Comparison of ENCODE assay signal across 8 cellular contexts in genomic region chr11:44632466-44633123, GRCh38.
A peak's percentile ranks its signal among the peaks of the same experiment; 100 is the strongest.
DNase-seq lines count a peak whose midpoint lies in the region; ATAC-seq and TF ChIP-seq lines count a peak whose summit lies in the region.

No MANE protein-coding gene starts in this region.

- POLR2A ChIA-PET in HCT116 (lab: Charles Lee), result no interaction called here

- no peak overlapping the region for H3K27ac ChIP-seq in HCT116 (ENCODE audit: low read depth, low read length)
- no peak overlapping the region for H3K27ac ChIP-seq in spleen

- peak; percentile 39 for DNase-seq in AG08396 (ENCODE audit: low spot score)
- peak; percentile 45 for DNase-seq in HCT116 (ENCODE audit: low read depth, low spot score)
- peak; percentile 45 for DNase-seq in activated CD8-positive, alpha-beta memory T cell treated with anti-CD3 and anti-CD28 coated beads, Interleukin-2, amount 10 ng/mL, durations not matched to agents 7 days and 5 days
- peak; percentile 73 for DNase-seq in cardiac septum (ENCODE audit: low spot score)
- DNase-seq in spleen, result peak; percentile 80
- no peak for DNase-seq in NCI-H1092 treated with DMSO at 0.1 percent for 48 hours (lab: John Stamatoyannopoulos, UW)

- CTCF ChIA-PET in HCT116 (lab: Charles Lee), result interaction anchor here (1.1 to 2.3 kb wide), 4 partner anchors 15 to 266 kb away, joined by 3 to 6 read pairs (median 4); no protein-coding TSS in a partner anchor
- CTCF ChIA-PET in activated CD8-positive, alpha-beta memory T cell treated with anti-CD3 and anti-CD28 coated beads, Interleukin-2, amount 10 ng/mL, durations not matched to agents 7 days and 5 days (lab: Charles Lee), result interaction anchor here (0.8 to 2.9 kb wide), 6 partner anchors 11 to 279 kb away, joined by 3 to 10 read pairs (median 5); no protein-coding TSS in a partner anchor

- TF ChIP-seq CTCF in HCT116 (IDR thresholded peaks at IDR 0.05 in 2 of 3, conservative IDR thresholded peaks at IDR 0.05 in 1 of 3; ENCODE audit: borderline replicate concordance in 1 of 3, insufficient read depth in 1 of 3, low read depth in 2 of 3, low read length in 2 of 3), result peak; percentile 48 to 72 (median 62); a peak in 5 of 6 replicates
- peak in 8 of 11 experiments; percentile 14 to 60 (median 41) for TF ChIP-seq CTCF in spleen (IDR thresholded peaks at IDR 0.05 in 8 of 11, conservative IDR thresholded peaks at IDR 0.05 in 3 of 11)

- H3K79me2 ChIP-seq in HCT116 (ENCODE audit: insufficient read depth, low read length), result no peaks in the 10 kb centered on the region

- TF ChIP-seq RAD21 in HCT116 (IDR thresholded peaks at IDR 0.05; ENCODE audit: low read depth), result peak; percentile 30; the same call in 1 of the 2 replicates

- no peaks in the 10 kb centered on the region for H3K9me3 ChIP-seq in HCT116 (ENCODE audit: control insufficient read depth in 1 of 2, insufficient read depth in 1 of 2, low read depth in 1 of 2, low read length in 2 of 2)
- H3K9me3 ChIP-seq in spleen, result no peaks in the 10 kb centered on the region

- H3K27me3 Mint-ChIP-seq in activated CD8-positive, alpha-beta memory T cell treated with anti-CD3 and anti-CD28 coated beads, Interleukin-2, amount 10 ng/mL, durations not matched to agents 7 days and 5 days, result peaks cover 24% of the 10 kb centered on the region

- BruUV-seq in HCT116 (replicated peaks; lab: Mats Ljungman, UMichigan), result no TSS peak

- intact Hi-C loops in HCT116 (cut with micrococcal nuclease), result loop anchor here (5.0 kb wide), 1 partner anchor 95 kb away; the partner anchor contains the start of gene TSPAN18
- intact Hi-C loops in cardiac septum (cut with DNase I), result loop anchor here (2.0 to 5.0 kb wide), 2 partner anchors 70 to 94 kb away; partner anchors contain the start of gene TSPAN18
- intact Hi-C loops in spleen (cut with DNase I; ENCODE audit: low total_unique reads), result no loop called here

- H3K4me3 Mint-ChIP-seq in activated CD8-positive, alpha-beta memory T cell treated with anti-CD3 and anti-CD28 coated beads, Interleukin-2, amount 10 ng/mL, durations not matched to agents 7 days and 5 days, result no peak overlapping the region

- H3K4me2 ChIP-seq in HCT116 (ENCODE audit: low read length), result peak overlapping the region; percentile 19; the same call in 1 of the 2 replicates

- H3K36me3 ChIP-seq in HCT116 (ENCODE audit: control insufficient read depth in 1 of 2, insufficient read depth in 2 of 2, low read length in 2 of 2) (no peaks in the 10 kb centered on the region), spleen (no peaks in the 10 kb centered on the region)

- H3K27me3 ChIP-seq in HCT116 (ENCODE audit: insufficient read depth, low read length) (no peaks in the 10 kb centered on the region), spleen (replicated peaks in 1 of 7) (peaks cover 0 to 27% (median 0%) of the 10 kb centered on the region in 7 donors)

- no peaks in the 10 kb centered on the region for H3K9me3 Mint-ChIP-seq in activated CD8-positive, alpha-beta memory T cell treated with anti-CD3 and anti-CD28 coated beads, Interleukin-2, amount 10 ng/mL, durations not matched to agents 7 days and 5 days (ENCODE audit: low read depth)

- no peaks in the 10 kb centered on the region for H3K9me2 ChIP-seq in HCT116 (ENCODE audit: insufficient read depth)

- RAD21 ChIA-PET in HCT116 (lab: Charles Lee; ENCODE audit: low non-redundant PET in 1 of 2, low total read pairs in 2 of 2, uncharacterized antibody in 2 of 2, unreplicated experiment in 2 of 2), result no interaction called here

- peaks cover 9% of the 10 kb centered on the region for H3K4me1 Mint-ChIP-seq in activated CD8-positive, alpha-beta memory T cell treated with anti-CD3 and anti-CD28 coated beads, Interleukin-2, amount 10 ng/mL, durations not matched to agents 7 days and 5 days

- 41 to 56% (median 49%) methylated on average over 10 of the region's 10 CpGs for WGBS in spleen, 5 donors

- H3K4me1 ChIP-seq in HCT116 (ENCODE audit: control insufficient read depth in 1 of 2, insufficient read depth in 2 of 2, low read length in 2 of 2) (peaks cover 2 to 24% of the 10 kb centered on the region in 2 experiments; a peak in 3 of 4 replicates), spleen (peaks cover 0 to 34% (median 17%) of the 10 kb centered on the region in 6 donors)

- ATAC-seq in HCT116 (peak; percentile 98), GM19397 (IDR thresholded peaks at IDR 0.05; ENCODE audit: unreplicated experiment) (no peak), HG03045 (IDR thresholded peaks at IDR 0.05; ENCODE audit: unreplicated experiment) (no peak)
- ATAC-seq in activated CD8-positive, alpha-beta memory T cell treated with anti-CD3 and anti-CD28 coated beads, Interleukin-2, amount 10 ng/mL, durations not matched to agents 7 days and 5 days, result peak; percentile 57

- no peak overlapping the region for H3K9ac ChIP-seq in HCT116 (ENCODE audit: low read length)

- TF ChIP-seq POLR2A in HCT116 (IDR thresholded peaks at IDR 0.05; ENCODE audit: borderline replicate concordance, extremely low read depth, insufficient read depth, insufficient read length) (no peak), spleen (IDR thresholded peaks at IDR 0.05) (no peak)

- no peak overlapping the region for H3K27ac Mint-ChIP-seq in activated CD8-positive, alpha-beta memory T cell treated with anti-CD3 and anti-CD28 coated beads, Interleukin-2, amount 10 ng/mL, durations not matched to agents 7 days and 5 days

- H4K20me1 ChIP-seq in HCT116 (ENCODE audit: insufficient read depth), result no peaks in the 10 kb centered on the region

- H3K36me3 Mint-ChIP-seq in activated CD8-positive, alpha-beta memory T cell treated with anti-CD3 and anti-CD28 coated beads, Interleukin-2, amount 10 ng/mL, durations not matched to agents 7 days and 5 days, result no peaks in the 10 kb centered on the region

- no peak overlapping the region for H3K4me3 ChIP-seq in HCT116 (replicated peaks in 1 of 2; ENCODE audit: low read depth in 1 of 2, low read length in 2 of 2)
- H3K4me3 ChIP-seq in spleen, result no peak overlapping the region

- H2AFZ ChIP-seq in HCT116 (ENCODE audit: low read depth, low read length, poor library complexity, severe bottlenecking), result peak overlapping the region; percentile 92

TF ChIP-seq in HCT116, 20 proteins besides CTCF, POLR2A, EP300 and RAD21:
- no peak for TF ChIP-seq CBX3 (IDR thresholded peaks at IDR 0.05; ENCODE audit: low read depth)

Comparison
In these comparisons a context has a peak if more than half of its experiments do, and no peak if none do; other contexts are left out.
1. ATAC-seq: peak in HCT116 (single experiment) and activated CD8-positive, alpha-beta memory T cell treated with anti-CD3 and anti-CD28 coated beads, Interleukin-2, amount 10 ng/mL, durations not matched to agents 7 days and 5 days (single experiment); none in GM19397 (single experiment) and HG03045 (single experiment).